In genomic region chr16:27685802-27686201, GRCh38 we compare ENCODE assay signal across 22 cellular contexts.
DNase-seq lines count a peak whose midpoint lies in the region; FAIRE-seq and TF ChIP-seq lines count a peak whose summit lies in the region.
"Had no signal": no experiment of that assay in that cellular context is flagged by ENCODE, and none has a peak within 500 bp of the region (broad histone marks: within the 10 kb centered on the region; RNA-seq: fewer than 3 reads in every experiment).

No MANE protein-coding gene starts in this region.

- in situ Hi-C loops in transverse colon (cut with MboI; ENCODE audit: low pct_ligation_motif_present in 1 of 4, low pct_unique_long_range_greater_than_20kb in 1 of 4, low sequenced_read_pairs in 3 of 4) = no loop called here

- TF ChIP-seq POLR2A in transverse colon (IDR thresholded peaks at IDR 0.05) (no peak), H54 (IDR thresholded peaks at IDR 0.05; ENCODE audit: low read depth, low read length) (no peak)

- 67 to 70% methylated on average over 1 of the region's 1 CpG for WGBS in transverse colon (ENCODE audit: low coverage in 1 of 2), 2 donors

- H3K36me3 ChIP-seq in WERI-Rb-1 (peaks cover 12% of the 10 kb centered on the region), transverse colon (peaks cover 0 to 8% (median 0%) of the 10 kb centered on the region in 4 donors)

- intact Hi-C loops in transverse colon (cut with DNase I; ENCODE audit: low total_unique reads) = no loop called here

- H3K4me1 Mint-ChIP-seq in T-helper 2 cell treated with Interferon-gamma antibody and Interleukin-4, amounts not matched to agents 5 μg/mL and 100 μg/mL, for 36 hours (ENCODE audit: low read depth) = no peaks in the 10 kb centered on the region
- H3K4me1 Mint-ChIP-seq: IgD-negative memory B cell; mesothelial cell of epicardium; stimulated activated effector memory CD8-positive, alpha-beta T cell treated with anti-CD3 and anti-CD28 coated beads, Interleukin-12 subunit alpha, Interleukin-12 subunit beta, amount 100 ng/mL, for 72 hours had no signal

- no peaks in the 10 kb centered on the region for H3K27me3 ChIP-seq in WERI-Rb-1 (ENCODE audit: insufficient read depth, low read depth, severe bottlenecking)
- no peaks in the 10 kb centered on the region for H3K27me3 ChIP-seq in transverse colon
- H3K27me3 ChIP-seq: gastrocnemius medialis had no signal

- H3K9me3 Mint-ChIP-seq in T-helper 2 cell treated with Interferon-gamma antibody and Interleukin-4, amounts not matched to agents 5 μg/mL and 100 μg/mL, for 36 hours = no peaks in the 10 kb centered on the region
- H3K9me3 Mint-ChIP-seq: activated T-helper 2 cell treated with anti-CD3 and anti-CD28 coated beads, Interferon-gamma antibody, Interleukin-2, Interleukin-4, amounts not matched to agents 10 μg/mL and 5 μg/mL and 100 μg/mL, durations not matched to agents 14 hours and 24 hours and 36 hours; effector memory CD8-positive, alpha-beta T cell; IgD-negative memory B cell; mesothelial cell of epicardium; stimulated activated effector memory CD8-positive, alpha-beta T cell treated with anti-CD3 and anti-CD28 coated beads, Interleukin-12 subunit alpha, Interleukin-12 subunit beta, amount 100 ng/mL, for 72 hours had no signal

- no peaks in the 10 kb centered on the region for H3K27me3 Mint-ChIP-seq in T-helper 2 cell treated with Interferon-gamma antibody and Interleukin-4, amounts not matched to agents 5 μg/mL and 100 μg/mL, for 36 hours (ENCODE audit: low read depth)
- H3K27me3 Mint-ChIP-seq: effector memory CD8-positive, alpha-beta T cell; IgD-negative memory B cell had no signal

- TF ChIP-seq EP300 in transverse colon (IDR thresholded peaks at IDR 0.05; ENCODE audit: low read depth) = no peak

- H3K27ac ChIP-seq in WERI-Rb-1 (peak overlapping the region; percentile 26), transverse colon (no peak overlapping the region)
- H3K27ac ChIP-seq: 22Rv1, C4-2B, gastrocnemius medialis, thoracic aorta had no signal

- H3K4me3 ChIP-seq in WERI-Rb-1 (ENCODE audit: low read depth, low read length) (no peak overlapping the region), fibroblast of the aortic adventitia (ENCODE audit: low read depth, low read length) (no peak overlapping the region), transverse colon (no peak overlapping the region)
- H3K4me3 ChIP-seq: gastrocnemius medialis, thoracic aorta had no signal

- H3K4me3 Mint-ChIP-seq in T-helper 2 cell treated with Interferon-gamma antibody and Interleukin-4, amounts not matched to agents 5 μg/mL and 100 μg/mL, for 36 hours = no peak overlapping the region
- H3K4me3 Mint-ChIP-seq: effector memory CD8-positive, alpha-beta T cell; IgD-negative memory B cell; mesothelial cell of epicardium; stimulated activated effector memory CD8-positive, alpha-beta T cell treated with anti-CD3 and anti-CD28 coated beads, Interleukin-12 subunit alpha, Interleukin-12 subunit beta, amount 100 ng/mL, for 72 hours had no signal

- H3K9me3 ChIP-seq in WERI-Rb-1 (ENCODE audit: severe bottlenecking) (no peaks in the 10 kb centered on the region), transverse colon (no peaks in the 10 kb centered on the region)
- H3K9me3 ChIP-seq: gastrocnemius medialis, thoracic aorta had no signal

- DNase-seq in NCI-H2171 treated with DMSO at 0.1 percent for 48 hours (lab: John Stamatoyannopoulos, UW) (peak; percentile 67), NCI-H2171 (lab: John Stamatoyannopoulos, UW) (no peak), WERI-Rb-1 (no peak), fibroblast of the aortic adventitia (ENCODE audit: low read depth) (peak; percentile 9), transverse colon (peak; percentile 10), NCI-H187 treated with DMSO at 0.1 percent for 48 hours (lab: John Stamatoyannopoulos, UW) (no peak), H54 (ENCODE audit: insufficient read length, low spot score) (no peak)
- DNase-seq in T-helper 2 cell treated with Interferon-gamma antibody and Interleukin-4, amounts not matched to agents 5 μg/mL and 100 μg/mL, for 36 hours (ENCODE audit: low spot score) = no peak
- DNase-seq: cerebellar nuclear complex; effector memory CD8-positive, alpha-beta T cell; gastrocnemius medialis; left cardiac atrium; NCI-H2029 treated with DMSO at 0.1 percent for 48 hours; NCI-H526 treated with DMSO at 0.1 percent for 48 hours had no signal

- no peak for FAIRE-seq in H54 (lab: Jason Lieb, UNC)
- FAIRE-seq: H1 had no signal

- H3K27ac Mint-ChIP-seq in T-helper 2 cell treated with Interferon-gamma antibody and Interleukin-4, amounts not matched to agents 5 μg/mL and 100 μg/mL, for 36 hours = no peak overlapping the region
- H3K27ac Mint-ChIP-seq: activated T-helper 2 cell treated with anti-CD3 and anti-CD28 coated beads, Interferon-gamma antibody, Interleukin-2, Interleukin-4, amounts not matched to agents 10 μg/mL and 5 μg/mL and 100 μg/mL, durations not matched to agents 14 hours and 24 hours and 36 hours; effector memory CD8-positive, alpha-beta T cell; IgD-negative memory B cell; mesothelial cell of epicardium; stimulated activated effector memory CD8-positive, alpha-beta T cell treated with anti-CD3 and anti-CD28 coated beads, Interleukin-12 subunit alpha, Interleukin-12 subunit beta, amount 100 ng/mL, for 72 hours had no signal

- TF ChIP-seq CTCF in WERI-Rb-1 (IDR thresholded peaks at IDR 0.05; ENCODE audit: low read depth, low read length) (no peak), fibroblast of the aortic adventitia (IDR thresholded peaks at IDR 0.05; ENCODE audit: insufficient read depth, low read length) (no peak), transverse colon (IDR thresholded peaks at IDR 0.05) (no peak)

- peaks cover 0 to 7% (median 0%) of the 10 kb centered on the region in 4 donors for H3K4me1 ChIP-seq in transverse colon
- H3K4me1 ChIP-seq: gastrocnemius medialis had no signal

- H3K36me3 Mint-ChIP-seq in T-helper 2 cell treated with Interferon-gamma antibody and Interleukin-4, amounts not matched to agents 5 μg/mL and 100 μg/mL, for 36 hours (ENCODE audit: low read depth) = no peaks in the 10 kb centered on the region
- H3K36me3 Mint-ChIP-seq: stimulated activated effector memory CD8-positive, alpha-beta T cell treated with anti-CD3 and anti-CD28 coated beads, Interleukin-12 subunit alpha, Interleukin-12 subunit beta, amount 100 ng/mL, for 72 hours had no signal

Comparison
In these comparisons a context has a peak if more than half of its experiments do, and no peak if none do; other contexts are left out.
1. DNase-seq: peak in NCI-H2171 treated with DMSO at 0.1 percent for 48 hours (single experiment), fibroblast of the aortic adventitia (single experiment) and transverse colon (single experiment); none in NCI-H2171 (single experiment), WERI-Rb-1 (single experiment), NCI-H187 treated with DMSO at 0.1 percent for 48 hours (single experiment), T-helper 2 cell treated with Interferon-gamma antibody and Interleukin-4, amounts not matched to agents 5 μg/mL and 100 μg/mL, for 36 hours (single experiment) and H54 (single experiment).